In genomic region chr4:98509641-98510170, GRCh38 we compare ENCODE assay signal across 26 cellular contexts.
DNase-seq lines count a peak whose midpoint lies in the region; ATAC-seq, FAIRE-seq and TF ChIP-seq lines count a peak whose summit lies in the region.
"Had no signal": no experiment of that assay in that cellular context is flagged by ENCODE, and none has a peak within 500 bp of the region (broad histone marks: within the 10 kb centered on the region; RNA-seq: fewer than 3 reads in every experiment).

No MANE protein-coding gene starts in this region.

- H3K79me2 ChIP-seq in astrocyte (ENCODE audit: insufficient read depth, low read length) = peaks cover 89% of the 10 kb centered on the region
- peaks cover 30% of the 10 kb centered on the region for H3K79me2 ChIP-seq in keratinocyte (ENCODE audit: control insufficient read depth, insufficient read depth, low read length)

- no peaks in the 10 kb centered on the region for H4K20me1 ChIP-seq in astrocyte (ENCODE audit: insufficient read depth, low read length)
- no peaks in the 10 kb centered on the region for H4K20me1 ChIP-seq in keratinocyte (ENCODE audit: control insufficient read depth, extremely low read depth, insufficient read depth, low read length)

- H2AFZ ChIP-seq in astrocyte (ENCODE audit: low read depth, low read length) (no peak overlapping the region), keratinocyte (ENCODE audit: control insufficient read depth, low read length) (no peak overlapping the region)
- H2AFZ ChIP-seq: GM23338 had no signal

- TF ChIP-seq POLR2A in uterus (IDR thresholded peaks at IDR 0.05) = no peak

- H3K27me3 Mint-ChIP-seq in activated CD4-positive, alpha-beta T cell treated with anti-CD3 and anti-CD28 coated beads, Interleukin-2, amount 10 ng/mL, durations not matched to agents 24 days and 14 days = no peaks in the 10 kb centered on the region
- no peaks in the 10 kb centered on the region for H3K27me3 Mint-ChIP-seq in astrocyte (ENCODE audit: low read depth, unreplicated experiment)
- H3K27me3 Mint-ChIP-seq: T-cell had no signal

- H3K4me1 Mint-ChIP-seq in activated CD4-positive, alpha-beta T cell treated with anti-CD3 and anti-CD28 coated beads, Interleukin-2, amount 10 ng/mL, durations not matched to agents 24 days and 14 days = peaks cover 58% of the 10 kb centered on the region
- peaks cover 73% of the 10 kb centered on the region for H3K4me1 Mint-ChIP-seq in astrocyte (ENCODE audit: low read depth, unreplicated experiment)

- H3K36me3 ChIP-seq in astrocyte (ENCODE audit: insufficient read depth, low read length) (peaks cover 10% of the 10 kb centered on the region), keratinocyte (ENCODE audit: control insufficient read depth in 2 of 2, extremely low read depth in 1 of 2, insufficient read depth in 2 of 2, low read length in 2 of 2) (peaks cover 0 to 1% of the 10 kb centered on the region in 2 experiments), uterus (no peaks in the 10 kb centered on the region)
- H3K36me3 ChIP-seq: cardiac muscle cell, heart right ventricle, pancreas, tibial artery had no signal

- no peak overlapping the region for H3K4me3 Mint-ChIP-seq in activated CD4-positive, alpha-beta T cell treated with anti-CD3 and anti-CD28 coated beads, Interleukin-2, amount 10 ng/mL, durations not matched to agents 24 days and 14 days
- no peak overlapping the region for H3K4me3 Mint-ChIP-seq in astrocyte (ENCODE audit: unreplicated experiment)
- H3K4me3 Mint-ChIP-seq: GM23338, immature natural killer cell, T-cell had no signal

- H3K9me3 ChIP-seq in astrocyte (ENCODE audit: insufficient read depth, low read depth, low read length) = no peaks in the 10 kb centered on the region
- H3K9me3 ChIP-seq in keratinocyte (ENCODE audit: control insufficient read depth, low read depth, low read length) = no peaks in the 10 kb centered on the region
- H3K9me3 ChIP-seq in uterus = no peaks in the 10 kb centered on the region
- H3K9me3 ChIP-seq: heart right ventricle, pancreas, tibial artery had no signal

- H3K27me3 ChIP-seq in astrocyte (ENCODE audit: insufficient read depth, low read length) (no peaks in the 10 kb centered on the region), keratinocyte (ENCODE audit: control insufficient read depth, extremely low read depth, insufficient read depth, low read length) (no peaks in the 10 kb centered on the region), uterus (no peaks in the 10 kb centered on the region)
- H3K27me3 ChIP-seq: cardiac muscle cell, heart right ventricle, pancreas, tibial artery had no signal

- H3K4me3 ChIP-seq in astrocyte (ENCODE audit: insufficient read depth, low read depth, low read length) (no peak overlapping the region), keratinocyte (ENCODE audit: control insufficient read depth in 2 of 3, extremely low read depth in 1 of 3, insufficient read depth in 2 of 3, low read depth in 1 of 3, low read length in 3 of 3) (no peak overlapping the region), uterus (no peak overlapping the region)
- H3K4me3 ChIP-seq: cardiac muscle cell, GM23338, heart right ventricle, pancreas, tibial artery had no signal

- H3K27ac ChIP-seq in astrocyte (ENCODE audit: low read depth, low read length) (peak overlapping the region; percentile 68), keratinocyte (ENCODE audit: control insufficient read depth, insufficient read depth, low read length) (peak overlapping the region; percentile 46), uterus (peak overlapping the region; percentile 61 to 69)
- H3K27ac ChIP-seq: C4-2B, cardiac muscle cell, pancreas, tibial artery had no signal

- TF ChIP-seq CTCF in astrocyte (IDR thresholded peaks at IDR 0.05; ENCODE audit: insufficient read depth, low read depth, low read length) (no peak), keratinocyte (optimal IDR thresholded peaks at IDR 0.05 in 1 of 3, IDR thresholded peaks at IDR 0.05 in 1 of 3, conservative IDR thresholded peaks at IDR 0.05 in 1 of 3; ENCODE audit: extremely low read depth in 1 of 3, insufficient read depth in 2 of 3, low read length in 3 of 3) (no peak), uterus (IDR thresholded peaks at IDR 0.05) (no peak)

- no peaks in the 10 kb centered on the region for H3K9me1 ChIP-seq in keratinocyte (ENCODE audit: control insufficient read depth, extremely low read depth, insufficient read depth, low read length)

- intact Hi-C loops in activated CD4-positive, alpha-beta T cell treated with anti-CD3 and anti-CD28 coated beads, Interleukin-2, amount 10 ng/mL, durations not matched to agents 24 days and 14 days (cut with micrococcal nuclease) = loop anchor here (2.0 to 10.0 kb wide), 4 partner anchors 19 to 102 kb away; no protein-coding TSS in a partner anchor
- intact Hi-C loops in uterus (cut with DNase I; ENCODE audit: low total_unique reads) = no loop called here

- FAIRE-seq in astrocyte (lab: Jason Lieb, UNC) (no peak), keratinocyte (lab: Jason Lieb, UNC) (peak; percentile 62)
- FAIRE-seq: A204.1, HTR-8/SVneo, pancreas had no signal

- H3K9ac ChIP-seq in astrocyte (ENCODE audit: low read length) (peak overlapping the region; percentile 66), keratinocyte (ENCODE audit: control insufficient read depth, extremely low read depth, insufficient read depth, low read length) (no peak overlapping the region)

- H3K9me3 Mint-ChIP-seq in activated CD4-positive, alpha-beta T cell treated with anti-CD3 and anti-CD28 coated beads, Interleukin-2, amount 10 ng/mL, durations not matched to agents 24 days and 14 days = no peaks in the 10 kb centered on the region
- no peaks in the 10 kb centered on the region for H3K9me3 Mint-ChIP-seq in astrocyte (ENCODE audit: unreplicated experiment)
- H3K9me3 Mint-ChIP-seq: GM23338, immature natural killer cell, T-cell had no signal

- H3K4me1 ChIP-seq in astrocyte (ENCODE audit: insufficient read depth, low read length) (peaks cover 35% of the 10 kb centered on the region), keratinocyte (ENCODE audit: control insufficient read depth, extremely low read depth, insufficient read depth, low read length) (peaks cover 24% of the 10 kb centered on the region), uterus (peaks cover 0 to 5% of the 10 kb centered on the region in 2 donors)
- H3K4me1 ChIP-seq: pancreas had no signal

- H3K27ac Mint-ChIP-seq in activated CD4-positive, alpha-beta T cell treated with anti-CD3 and anti-CD28 coated beads, Interleukin-2, amount 10 ng/mL, durations not matched to agents 24 days and 14 days = peak overlapping the region; percentile 36
- H3K27ac Mint-ChIP-seq in astrocyte (ENCODE audit: unreplicated experiment) = peak overlapping the region; percentile 95
- H3K27ac Mint-ChIP-seq: GM23338, T-cell had no signal

- H3K4me2 ChIP-seq in astrocyte (ENCODE audit: low read length) (peak overlapping the region; percentile 64), keratinocyte (ENCODE audit: control insufficient read depth, extremely low read depth, insufficient read depth, low read depth, low read length) (no peak overlapping the region)
- H3K4me2 ChIP-seq: GM23338 had no signal

- DNase-seq in activated CD4-positive, alpha-beta T cell treated with anti-CD3 and anti-CD28 coated beads, Interleukin-2, amount 10 ng/mL, durations not matched to agents 24 days and 14 days = no peak
- DNase-seq in activated CD4-positive, alpha-beta T cell treated with anti-CD3 and anti-CD28 coated beads for 48 hours = no peak
- DNase-seq in astrocyte (ENCODE audit: low read depth) (no peak), keratinocyte (ENCODE audit: low read depth, low spot score) (no peak), uterus (no peak), NCI-H2081 treated with DMSO at 0.1 percent for 48 hours (lab: John Stamatoyannopoulos, UW) (no peak)
- no peak for DNase-seq in stimulated activated CD4-positive, alpha-beta T cell treated with anti-CD3 and anti-CD28 coated beads, Interleukin-15, amount 100 ng/mL, for 24 hours
- DNase-seq: activated CD4-positive, alpha-beta T cell treated with anti-CD3 and anti-CD28 coated beads, Interleukin-2, amount 50 U/mL, for 4 hours; heart right ventricle; immature natural killer cell; NCI-H1092; NCI-H2029; NCI-H510A treated with DMSO at 0.1 percent for 48 hours; pancreas; stimulated activated naive CD4-positive, alpha-beta T cell; T-cell; tibial artery had no signal

- peaks cover 32% of the 10 kb centered on the region for H3K36me3 Mint-ChIP-seq in activated CD4-positive, alpha-beta T cell treated with anti-CD3 and anti-CD28 coated beads, Interleukin-2, amount 10 ng/mL, durations not matched to agents 24 days and 14 days (ENCODE audit: low read depth)
- H3K36me3 Mint-ChIP-seq in astrocyte (ENCODE audit: low read depth, unreplicated experiment) = peaks cover 7% of the 10 kb centered on the region

- no peak for ATAC-seq in HG02678 (IDR thresholded peaks at IDR 0.05; ENCODE audit: unreplicated experiment)
- ATAC-seq: activated naive CD4-positive, alpha-beta T cell treated with anti-CD3 and anti-CD28 coated beads, Interleukin-2, amount 50 U/mL, for 72 hours; GM23338; heart right ventricle; pancreas; Right ventricle myocardium inferior; sciatic nerve; T-cell had no signal

- dilution Hi-C loops in keratinocyte (cut with MboI; ENCODE audit: extremely low pct_ligation_motif_present, low sequenced_read_pairs) = no loop called here
